Comparison of ENCODE assay signal across 18 cellular contexts in genomic region chrX:7204619-7205018, GRCh38. TPM values are rescaled to one million over a fixed set of nuclear protein-coding genes. Genes with fewer than 3 reads are reported as not detected.
A peak's percentile ranks its signal among the peaks of the same experiment; 100 is the strongest.
DNase-seq lines count a peak whose midpoint lies in the region; ATAC-seq and TF ChIP-seq lines count a peak whose summit lies in the region.
"Had no signal": no experiment of that assay in that cellular context is flagged by ENCODE, and none has a peak within 500 bp of the region (broad histone marks: within the 10 kb centered on the region; RNA-seq: fewer than 3 reads in every experiment).

No MANE protein-coding gene starts in this region.

- no peak overlapping the region for H3K9ac ChIP-seq in neural progenitor cell
- H3K9ac ChIP-seq: BLaER1 treated with 17β-estradiol and CSF1 and Interleukin-3, amounts not matched to agents 10 nM and 100 nM; GM23248 had no signal

- H3K27me3 ChIP-seq in DOHH2 (ENCODE audit: control insufficient read depth, low read length) = no peaks in the 10 kb centered on the region
- no peaks in the 10 kb centered on the region for H3K27me3 ChIP-seq in neural progenitor cell
- H3K27me3 ChIP-seq: BLaER1 treated with 17β-estradiol and CSF1 and Interleukin-3, amounts not matched to agents 10 nM and 100 nM had no signal

- CTCF ChIA-PET in activated B cell treated with CpG ODN at 0.5 μM for 24 hours (lab: Charles Lee) = no interaction called here

- intact Hi-C loops in activated B cell treated with CpG ODN at 0.5 μM for 24 hours (cut with micrococcal nuclease) = no loop called here

- ATAC-seq in GM19395 (IDR thresholded peaks at IDR 0.05; ENCODE audit: unreplicated experiment) (peak; percentile 25), activated B cell treated with CpG ODN at 0.5 μM for 24 hours (ENCODE audit: low read depth) (no peak), HG03442 (IDR thresholded peaks at IDR 0.05; ENCODE audit: unreplicated experiment) (no peak)
- ATAC-seq: CD8-positive, alpha-beta T cell had no signal

- H3K4me1 Mint-ChIP-seq in activated B cell treated with CpG ODN at 0.5 μM for 24 hours = peaks cover 21% of the 10 kb centered on the region
- peaks cover 5% of the 10 kb centered on the region for H3K4me1 Mint-ChIP-seq in neural progenitor cell

- TF ChIP-seq CTCF in DOHH2 (IDR thresholded peaks at IDR 0.05; ENCODE audit: low read depth, low read length, poor library complexity, severe bottlenecking) = no peak
- no peak for TF ChIP-seq CTCF in activated B cell treated with CpG ODN at 0.5 μM for 24 hours (IDR thresholded peaks at IDR 0.05)
- TF ChIP-seq CTCF in neural progenitor cell (IDR thresholded peaks at IDR 0.05) = no peak

- no peaks in the 10 kb centered on the region for H3K79me2 ChIP-seq in DOHH2 (ENCODE audit: control insufficient read depth, low read length)
- H3K79me2 ChIP-seq in neural progenitor cell (ENCODE audit: low read depth) = no peaks in the 10 kb centered on the region

- DNase-seq in activated B cell treated with CpG ODN at 0.5 μM for 24 hours (no peak), neural progenitor cell (ENCODE audit: low spot score) (no peak), HCEC 1CT (no peak), ureter (ENCODE audit: low spot score) (no peak), dermis blood vessel endothelial cell (no peak)
- DNase-seq: 8988T; CD8-positive, alpha-beta T cell; GDM1; GM23248; HFFc6; IMR-90; KBM-7 had no signal

- POLR2A ChIA-PET in activated B cell treated with CpG ODN at 0.5 μM for 24 hours (lab: Charles Lee) = no interaction called here

- H3K36me3 Mint-ChIP-seq in activated B cell treated with CpG ODN at 0.5 μM for 24 hours (ENCODE audit: low read depth) (no peaks in the 10 kb centered on the region), neural progenitor cell (no peaks in the 10 kb centered on the region)
- H3K36me3 Mint-ChIP-seq: CD8-positive, alpha-beta T cell had no signal

- peak overlapping the region; percentile 47 for H3K4me3 ChIP-seq in DOHH2 (ENCODE audit: low read length)
- no peak overlapping the region for H3K4me3 ChIP-seq in neural progenitor cell
- H3K4me3 ChIP-seq: BLaER1 treated with 17β-estradiol and CSF1 and Interleukin-3, amounts not matched to agents 10 nM and 100 nM; GM23248; HAP-1 had no signal

- H3K4me3 Mint-ChIP-seq in activated B cell treated with CpG ODN at 0.5 μM for 24 hours (no peak overlapping the region), neural progenitor cell (no peak overlapping the region)
- H3K4me3 Mint-ChIP-seq: B cell; CD8-positive, alpha-beta T cell; HFFc6 had no signal

- peak overlapping the region; percentile 71 for H3K27ac ChIP-seq in DOHH2 (ENCODE audit: low read depth, low read length)
- H3K27ac ChIP-seq in neural progenitor cell = no peak overlapping the region
- H3K27ac ChIP-seq: BLaER1 treated with 17β-estradiol and CSF1 and Interleukin-3, amounts not matched to agents 10 nM and 100 nM; GM23248 had no signal

- H3K4me1 ChIP-seq in DOHH2 (ENCODE audit: control insufficient read depth, low read length) (peaks cover 51% of the 10 kb centered on the region), neural progenitor cell (no peaks in the 10 kb centered on the region)
- H3K4me1 ChIP-seq: HAP-1 had no signal

- H2AFZ ChIP-seq in neural progenitor cell (replicated peaks) = no peak overlapping the region
- H2AFZ ChIP-seq: GM23248 had no signal

- H3K27ac Mint-ChIP-seq in activated B cell treated with CpG ODN at 0.5 μM for 24 hours = peak overlapping the region; percentile 42
- peak overlapping the region; percentile 6 for H3K27ac Mint-ChIP-seq in neural progenitor cell
- H3K27ac Mint-ChIP-seq: B cell; CD8-positive, alpha-beta T cell; HFFc6 had no signal

- H3K27me3 Mint-ChIP-seq in activated B cell treated with CpG ODN at 0.5 μM for 24 hours (no peaks in the 10 kb centered on the region), neural progenitor cell (ENCODE audit: insufficient read depth, low read depth) (no peaks in the 10 kb centered on the region)
- H3K27me3 Mint-ChIP-seq: B cell had no signal

- H3K4me2 ChIP-seq in DOHH2 (ENCODE audit: low read length) (peak overlapping the region; percentile 66), neural progenitor cell (no peak overlapping the region)

- H3K36me3 ChIP-seq in DOHH2 (ENCODE audit: control insufficient read depth, low read length) (no peaks in the 10 kb centered on the region), neural progenitor cell (no peaks in the 10 kb centered on the region)
- H3K36me3 ChIP-seq: HAP-1 had no signal

- H3K9me3 Mint-ChIP-seq in activated B cell treated with CpG ODN at 0.5 μM for 24 hours (no peaks in the 10 kb centered on the region), neural progenitor cell (no peaks in the 10 kb centered on the region)
- H3K9me3 Mint-ChIP-seq: CD8-positive, alpha-beta T cell; HFFc6 had no signal

- H3F3A ChIP-seq in DOHH2 (ENCODE audit: control insufficient read depth, insufficient read depth) = peaks cover 3% of the 10 kb centered on the region; the same call in 1 of the 2 replicates
- no peaks in the 10 kb centered on the region for H3F3A ChIP-seq in neural progenitor cell (ENCODE audit: low read depth)

- H3K9me3 ChIP-seq in DOHH2 (ENCODE audit: control insufficient read depth, insufficient read depth, low read length) (no peaks in the 10 kb centered on the region), neural progenitor cell (ENCODE audit: low read depth) (no peaks in the 10 kb centered on the region)
- H3K9me3 ChIP-seq: BLaER1 treated with 17β-estradiol and CSF1 and Interleukin-3, amounts not matched to agents 10 nM and 100 nM; HAP-1 had no signal

- no peaks in the 10 kb centered on the region for H3K9me2 ChIP-seq in DOHH2 (replicated peaks; ENCODE audit: control insufficient read depth, low read length)

- no peaks in the 10 kb centered on the region for H4K20me1 ChIP-seq in DOHH2 (ENCODE audit: control insufficient read depth, insufficient read depth, low read depth, low read length)
- H4K20me1 ChIP-seq in neural progenitor cell (ENCODE audit: low read depth) = no peaks in the 10 kb centered on the region
- H4K20me1 ChIP-seq: BLaER1 treated with 17β-estradiol and CSF1 and Interleukin-3, amounts not matched to agents 10 nM and 100 nM had no signal

RNA-seq across cellular contexts. Expression of gene PUDP, which starts 56.7 kb away (rescaled TPM):
- total RNA-seq in activated B cell treated with CpG ODN at 0.5 μM for 24 hours (14.0 and 15.0 TPM in 2 replicates), neural progenitor cell (ENCODE audit: low replicate concordance) (20.6 and 29.1 TPM in 2 replicates), ureter (33.7 TPM), dermis blood vessel endothelial cell (11.4 and 17.2 TPM in 2 replicates)

RNA-seq across cellular contexts. Expression of gene STS, which starts 57.1 kb away (rescaled TPM):
- total RNA-seq in activated B cell treated with CpG ODN at 0.5 μM for 24 hours (3.9 and 4.0 TPM in 2 replicates), neural progenitor cell (ENCODE audit: low replicate concordance) (0.97 and 1.1 TPM in 2 replicates), ureter (26.4 TPM), dermis blood vessel endothelial cell (3.1 and 6.1 TPM in 2 replicates)
